In genomic region chr1:62025892-62026291, GRCh38 we compare ENCODE assay signal across 1 cellular context.
TF ChIP-seq lines count a peak whose summit lies in the region.

No MANE protein-coding gene starts in this region.

TF ChIP-seq in HEK293, 187 proteins besides CTCF, POLR2A, EP300 and RAD21 (continued from another document):
- no peak for TF ChIP-seq ZNF26 (tag by site-specific recombination; IDR thresholded peaks at IDR 0.05)
- no peak for TF ChIP-seq GLIS1 (tag by site-specific recombination; IDR thresholded peaks at IDR 0.05)
- no peak for TF ChIP-seq FEZF1 (tag by site-specific recombination; IDR thresholded peaks at IDR 0.05)
